In genomic region chr7:102377-102711, GRCh38 we compare ENCODE assay signal across 22 cellular contexts.
DNase-seq lines count a peak whose midpoint lies in the region; ATAC-seq and TF ChIP-seq lines count a peak whose summit lies in the region.
"Had no signal": no experiment of that assay in that cellular context is flagged by ENCODE, and none has a peak within 500 bp of the region (broad histone marks: within the 10 kb centered on the region; RNA-seq: fewer than 3 reads in every experiment).

No MANE protein-coding gene starts in this region.

- no peak overlapping the region for H3K27ac Mint-ChIP-seq in activated T-cell treated with anti-CD3 and anti-CD28 coated beads, Interleukin-2, amount 50 U/mL, for 24 hours
- H3K27ac Mint-ChIP-seq in dendritic cell treated with granulocyte-macrophage colony-stimulating factor and Interleukin-4, amounts not matched to agents 40 ng/mL and 50 ng/mL, for 4 days, result peak overlapping the region; percentile 87
- H3K27ac Mint-ChIP-seq in stimulated activated memory B cell treated with anti-CD40 and anti-IgM and Interleukin-4, amounts not matched to agents 10 μg/mL and 1 μg/mL and 100 μg/mL, for 72 hours, result peak overlapping the region; percentile 69
- no peak overlapping the region for H3K27ac Mint-ChIP-seq in mesothelial cell of epicardium
- H3K27ac Mint-ChIP-seq: activated naive CD4-positive, alpha-beta T cell treated with anti-CD3 and anti-CD28 coated beads, Interleukin-2, amount 50 U/mL, for 72 hours had no signal

- no peaks in the 10 kb centered on the region for H3K4me1 ChIP-seq in thyroid gland
- H3K4me1 ChIP-seq: HAP-1 had no signal

- peaks cover 12% of the 10 kb centered on the region for H3K4me1 Mint-ChIP-seq in activated T-cell treated with anti-CD3 and anti-CD28 coated beads, Interleukin-2, amount 50 U/mL, for 24 hours (ENCODE audit: low read depth)
- H3K4me1 Mint-ChIP-seq in dendritic cell treated with granulocyte-macrophage colony-stimulating factor and Interleukin-4, amounts not matched to agents 40 ng/mL and 50 ng/mL, for 4 days (ENCODE audit: low read depth), result peaks cover 52% of the 10 kb centered on the region
- peaks cover 13% of the 10 kb centered on the region for H3K4me1 Mint-ChIP-seq in stimulated activated memory B cell treated with anti-CD40 and anti-IgM and Interleukin-4, amounts not matched to agents 10 μg/mL and 1 μg/mL and 100 μg/mL, for 72 hours
- H3K4me1 Mint-ChIP-seq in mesothelial cell of epicardium, result no peaks in the 10 kb centered on the region

- no peaks in the 10 kb centered on the region for H3K36me3 Mint-ChIP-seq in activated T-cell treated with anti-CD3 and anti-CD28 coated beads, Interleukin-2, amount 50 U/mL, for 24 hours (ENCODE audit: low read depth)
- peaks cover 12% of the 10 kb centered on the region for H3K36me3 Mint-ChIP-seq in dendritic cell treated with granulocyte-macrophage colony-stimulating factor and Interleukin-4, amounts not matched to agents 40 ng/mL and 50 ng/mL, for 4 days (ENCODE audit: low read depth)
- peaks cover 6% of the 10 kb centered on the region for H3K36me3 Mint-ChIP-seq in stimulated activated memory B cell treated with anti-CD40 and anti-IgM and Interleukin-4, amounts not matched to agents 10 μg/mL and 1 μg/mL and 100 μg/mL, for 72 hours
- H3K36me3 Mint-ChIP-seq in mesothelial cell of epicardium, result no peaks in the 10 kb centered on the region

- H3K9me3 Mint-ChIP-seq in activated T-cell treated with anti-CD3 and anti-CD28 coated beads, Interleukin-2, amount 50 U/mL, for 24 hours, result peaks cover 5% of the 10 kb centered on the region
- peaks cover 26% of the 10 kb centered on the region for H3K9me3 Mint-ChIP-seq in dendritic cell treated with granulocyte-macrophage colony-stimulating factor and Interleukin-4, amounts not matched to agents 40 ng/mL and 50 ng/mL, for 4 days
- H3K9me3 Mint-ChIP-seq in stimulated activated memory B cell treated with anti-CD40 and anti-IgM and Interleukin-4, amounts not matched to agents 10 μg/mL and 1 μg/mL and 100 μg/mL, for 72 hours, result peaks cover 18% of the 10 kb centered on the region
- H3K9me3 Mint-ChIP-seq in mesothelial cell of epicardium, result peaks cover 19% of the 10 kb centered on the region

- TF ChIP-seq CTCF in thyroid gland (IDR thresholded peaks at IDR 0.05) (no peak), mesothelial cell of epicardium (IDR thresholded peaks at IDR 0.05; ENCODE audit: unreplicated experiment) (no peak)

- TF ChIP-seq POLR2A in thyroid gland (IDR thresholded peaks at IDR 0.05), result no peak

- intact Hi-C loops in dendritic cell treated with granulocyte-macrophage colony-stimulating factor and Interleukin-4, amounts not matched to agents 40 ng/mL and 50 ng/mL, for 4 days (cut with micrococcal nuclease), result no loop called here
- intact Hi-C loops in thyroid gland (cut with DNase I), result no loop called here

- no peak for ATAC-seq in stimulated activated memory B cell treated with anti-CD40 and anti-IgM and Interleukin-4, amounts not matched to agents 10 μg/mL and 1 μg/mL and 100 μg/mL, for 72 hours
- ATAC-seq: activated naive CD4-positive, alpha-beta T cell treated with anti-CD3 and anti-CD28 coated beads, Interleukin-2, amount 50 U/mL, for 72 hours; heart left ventricle; HepG2; left colon had no signal

- H3K27me3 Mint-ChIP-seq in activated T-cell treated with anti-CD3 and anti-CD28 coated beads, Interleukin-2, amount 50 U/mL, for 24 hours, result peaks cover 14% of the 10 kb centered on the region
- peaks cover 3% of the 10 kb centered on the region for H3K27me3 Mint-ChIP-seq in dendritic cell treated with granulocyte-macrophage colony-stimulating factor and Interleukin-4, amounts not matched to agents 40 ng/mL and 50 ng/mL, for 4 days
- H3K27me3 Mint-ChIP-seq in stimulated activated memory B cell treated with anti-CD40 and anti-IgM and Interleukin-4, amounts not matched to agents 10 μg/mL and 1 μg/mL and 100 μg/mL, for 72 hours, result peaks cover 24% of the 10 kb centered on the region
- H3K27me3 Mint-ChIP-seq in mesothelial cell of epicardium (ENCODE audit: low read depth), result peaks cover 10% of the 10 kb centered on the region

- DNase-seq in activated T-cell treated with anti-CD3 and anti-CD28 coated beads, Interleukin-2, amount 50 U/mL, for 1 hour, result peak; percentile 4
- no peak for DNase-seq in activated T-cell treated with anti-CD3 and anti-CD28 coated beads, Interleukin-2, amount 50 U/mL, for 24 hours
- peak; percentile 11 for DNase-seq in HCEC 1CT
- no peak for DNase-seq in dedifferentiated amniotic fluid mesenchymal stem cell (ENCODE audit: extremely low spot score)
- DNase-seq in thyroid gland, result no peak
- DNase-seq in mesothelial cell of epicardium (ENCODE audit: low spot score in 2 of 2, unreplicated experiment in 2 of 2), result no peak
- DNase-seq: aorta; C1 segment of cervical spinal cord; heart left ventricle; left colon; naive B cell; NCI-H1694 treated with DMSO at 0.1 percent for 48 hours; NCI-H524 treated with DMSO at 0.1 percent for 48 hours; stimulated activated CD4-positive, alpha-beta T cell treated with anti-CD3 and anti-CD28 coated beads, Interleukin-2, amount 100 ng/mL, for 24 hours; substantia nigra had no signal

- 88 to 98% methylated on average over 5 of the region's 5 CpGs for WGBS in thyroid gland, 2 donors

- H3K9me3 ChIP-seq in thyroid gland, result no peaks in the 10 kb centered on the region
- H3K9me3 ChIP-seq: HAP-1 had no signal

- H3K36me3 ChIP-seq in thyroid gland, result no peaks in the 10 kb centered on the region
- H3K36me3 ChIP-seq: HAP-1, heart left ventricle had no signal

- no peak overlapping the region for H3K4me3 ChIP-seq in thyroid gland (replicated peaks in 1 of 3)
- H3K4me3 ChIP-seq: HAP-1, heart left ventricle, smooth muscle cell had no signal

- no peak overlapping the region for H3K27ac ChIP-seq in thyroid gland
- H3K27ac ChIP-seq: epithelial cell of prostate had no signal

- H3K27me3 ChIP-seq in thyroid gland, result no peaks in the 10 kb centered on the region

- H3K4me3 Mint-ChIP-seq in activated T-cell treated with anti-CD3 and anti-CD28 coated beads, Interleukin-2, amount 50 U/mL, for 24 hours, result no peak overlapping the region
- no peak overlapping the region for H3K4me3 Mint-ChIP-seq in dendritic cell treated with granulocyte-macrophage colony-stimulating factor and Interleukin-4, amounts not matched to agents 40 ng/mL and 50 ng/mL, for 4 days
- no peak overlapping the region for H3K4me3 Mint-ChIP-seq in stimulated activated memory B cell treated with anti-CD40 and anti-IgM and Interleukin-4, amounts not matched to agents 10 μg/mL and 1 μg/mL and 100 μg/mL, for 72 hours
- no peak overlapping the region for H3K4me3 Mint-ChIP-seq in mesothelial cell of epicardium
- H3K4me3 Mint-ChIP-seq: naive B cell had no signal

Comparison
In these comparisons a context has a peak if more than half of its experiments do, and no peak if none do; other contexts are left out.
1. DNase-seq: peak in activated T-cell treated with anti-CD3 and anti-CD28 coated beads, Interleukin-2, amount 50 U/mL, for 1 hour (single experiment) and HCEC 1CT (single experiment); none in activated T-cell treated with anti-CD3 and anti-CD28 coated beads, Interleukin-2, amount 50 U/mL, for 24 hours (single experiment), dedifferentiated amniotic fluid mesenchymal stem cell (single experiment), thyroid gland (0 of 2) and mesothelial cell of epicardium (0 of 2).
2. H3K27ac Mint-ChIP-seq: peak in dendritic cell treated with granulocyte-macrophage colony-stimulating factor and Interleukin-4, amounts not matched to agents 40 ng/mL and 50 ng/mL, for 4 days (single experiment) and stimulated activated memory B cell treated with anti-CD40 and anti-IgM and Interleukin-4, amounts not matched to agents 10 μg/mL and 1 μg/mL and 100 μg/mL, for 72 hours (single experiment); none in activated T-cell treated with anti-CD3 and anti-CD28 coated beads, Interleukin-2, amount 50 U/mL, for 24 hours (single experiment) and mesothelial cell of epicardium (single experiment).